Comparison of ENCODE assay signal across 32 cellular contexts in the genomic region with DNA sequence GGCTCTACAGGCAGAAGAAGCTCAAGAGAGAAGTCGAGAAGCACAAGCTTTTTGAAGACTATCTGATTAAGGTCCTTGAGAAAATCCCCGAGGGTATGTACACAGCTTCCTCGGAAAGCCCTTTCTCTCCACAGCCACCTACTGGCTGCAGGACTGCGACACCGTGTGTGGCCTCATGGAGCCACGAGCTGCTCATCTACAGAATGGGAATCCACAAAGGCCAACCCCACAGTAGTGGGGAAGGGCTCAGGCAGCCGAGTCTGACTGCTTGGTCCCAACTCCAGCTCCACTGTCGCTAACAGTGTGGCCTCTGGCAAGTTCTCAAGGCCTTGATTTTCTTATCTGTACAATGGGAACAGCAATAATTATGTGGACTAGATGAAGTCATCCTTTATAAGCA. TPM values are rescaled to one million over a fixed set of nuclear protein-coding genes. Genes with fewer than 3 reads are reported as not detected.
DNase-seq lines count a peak whose midpoint lies in the region; TF ChIP-seq lines count a peak whose summit lies in the region.
"Had no signal": no experiment of that assay in that cellular context is flagged by ENCODE, and none has a peak within 500 bp of the region (broad histone marks: within the 10 kb centered on the region; RNA-seq: fewer than 3 reads in every experiment).

No MANE protein-coding gene starts in this region.

- H3K9me3 Mint-ChIP-seq in activated CD4-positive, alpha-beta memory T cell treated with anti-CD3 and anti-CD28 coated beads for 36 hours: no peaks in the 10 kb centered on the region
- H3K9me3 Mint-ChIP-seq in activated CD4-positive, alpha-beta memory T cell treated with anti-CD3 and anti-CD28 coated beads, Interleukin-2, amount 10 ng/mL, durations not matched to agents 7 days and 5 days: no peaks in the 10 kb centered on the region
- H3K9me3 Mint-ChIP-seq in neural progenitor cell: no peaks in the 10 kb centered on the region
- H3K9me3 Mint-ChIP-seq: activated CD4-positive, alpha-beta T cell treated with anti-CD3 and anti-CD28 coated beads, Interleukin-2, amount 10 ng/mL, durations not matched to agents 7 days and 5 days had no signal

- H3K4me2 ChIP-seq in neural progenitor cell (no peak overlapping the region), hepatocyte (no peak overlapping the region)

- H3K9ac ChIP-seq in neural progenitor cell: no peak overlapping the region

- intact Hi-C loops in activated CD4-positive, alpha-beta memory T cell treated with anti-CD3 and anti-CD28 coated beads for 36 hours (cut with micrococcal nuclease): no loop called here

- 55% methylated on average over 8 of the region's 8 CpGs for WGBS in hepatocyte (ENCODE audit: low lambda C conversion rate, missing lambda C conversion rate)

- no peak overlapping the region for H3K4me3 Mint-ChIP-seq in activated CD4-positive, alpha-beta memory T cell treated with anti-CD3 and anti-CD28 coated beads for 36 hours
- H3K4me3 Mint-ChIP-seq in activated CD4-positive, alpha-beta memory T cell treated with anti-CD3 and anti-CD28 coated beads, Interleukin-2, amount 10 ng/mL, durations not matched to agents 7 days and 5 days: no peak overlapping the region
- no peak overlapping the region for H3K4me3 Mint-ChIP-seq in neural progenitor cell
- H3K4me3 Mint-ChIP-seq: activated CD4-positive, alpha-beta T cell treated with anti-CD3 and anti-CD28 coated beads, Interleukin-2, amount 10 ng/mL, durations not matched to agents 7 days and 5 days; brain had no signal

- H3K27ac Mint-ChIP-seq in activated CD4-positive, alpha-beta memory T cell treated with anti-CD3 and anti-CD28 coated beads for 36 hours: peak overlapping the region; percentile 38
- H3K27ac Mint-ChIP-seq in activated CD4-positive, alpha-beta memory T cell treated with anti-CD3 and anti-CD28 coated beads, Interleukin-2, amount 10 ng/mL, durations not matched to agents 7 days and 5 days: no peak overlapping the region
- H3K27ac Mint-ChIP-seq in neural progenitor cell: peak overlapping the region; percentile 75
- H3K27ac Mint-ChIP-seq: activated CD4-positive, alpha-beta T cell treated with anti-CD3 and anti-CD28 coated beads, Interleukin-2, amount 10 ng/mL, durations not matched to agents 7 days and 5 days had no signal

- H3K79me2 ChIP-seq in neural progenitor cell (ENCODE audit: low read depth) (no peaks in the 10 kb centered on the region), hepatocyte (no peaks in the 10 kb centered on the region)

- no peak for DNase-seq in activated CD4-positive, alpha-beta memory T cell treated with anti-CD3 and anti-CD28 coated beads for 36 hours
- no peak for DNase-seq in activated CD4-positive, alpha-beta memory T cell treated with anti-CD3 and anti-CD28 coated beads, Interleukin-2, amount 10 ng/mL, durations not matched to agents 7 days and 5 days
- DNase-seq in GM12864 (ENCODE audit: low read depth) (no peak), OCI-M1 (lab: John Stamatoyannopoulos, UW) (peak; percentile 2), neural progenitor cell (ENCODE audit: low spot score) (no peak), hepatocyte (ENCODE audit: low spot score) (no peak), hippocampal formation (lab: John Stamatoyannopoulos, UW) (no peak), SHP77 treated with DMSO at 0.1 percent for 48 hours (lab: John Stamatoyannopoulos, UW) (no peak)
- DNase-seq: activated CD4-positive, alpha-beta T cell treated with anti-CD3 and anti-CD28 coated beads, Interleukin-2, amount 10 ng/mL, durations not matched to agents 7 days and 5 days; activated CD8-positive, alpha-beta memory T cell treated with anti-CD3 and anti-CD28 coated beads, Interleukin-2, amount 50 U/mL, for 4 hours; activated effector memory CD4-positive, alpha-beta T cell treated with Interleukin-2 at 50 U/mL for 16 hours; BE2C; DMS153; head of caudate nucleus; IMR-90; left colon; mesenchymal stem cell; NCI-H1105; NCI-H2029; NCI-H446; NK-92 treated with Interleukin-12 subunit alpha and Interleukin-12 subunit beta, amount 100 ng/mL, for 24 hours; nucleus accumbens; Peyer's patch; SJCRH30; upper lobe of left lung had no signal

- CTCF ChIA-PET in activated CD4-positive, alpha-beta memory T cell treated with anti-CD3 and anti-CD28 coated beads for 36 hours (lab: Charles Lee): interaction anchor here (1.3 to 7.7 kb wide), 9 partner anchors 15 to 137 kb away, joined by 5 to 309 read pairs (median 11); partner anchors contain the start of gene ASB2
- CTCF ChIA-PET in activated CD4-positive, alpha-beta memory T cell treated with anti-CD3 and anti-CD28 coated beads, Interleukin-2, amount 10 ng/mL, durations not matched to agents 7 days and 5 days (lab: Charles Lee): interaction anchor here (0.8 to 11.1 kb wide), 13 partner anchors 12 to 198 kb away, joined by 3 to 300 read pairs (median 5); partner anchors contain the start of gene ASB2

- POLR2A ChIA-PET in activated CD4-positive, alpha-beta memory T cell treated with anti-CD3 and anti-CD28 coated beads for 36 hours (lab: Charles Lee): interaction anchor here (0.7 to 3.5 kb wide), 6 partner anchors 21 to 60 kb away, joined by 3 to 17 read pairs (median 6); partner anchors contain the start of gene ASB2
- POLR2A ChIA-PET in activated CD4-positive, alpha-beta memory T cell treated with anti-CD3 and anti-CD28 coated beads, Interleukin-2, amount 10 ng/mL, durations not matched to agents 7 days and 5 days (lab: Charles Lee): interaction anchor here (0.8 to 5.8 kb wide), 11 partner anchors 12 to 63 kb away, joined by 3 to 63 read pairs (median 5); no protein-coding TSS in a partner anchor

- H3K9me2 ChIP-seq in hepatocyte (replicated peaks; ENCODE audit: insufficient read depth): no peaks in the 10 kb centered on the region

- no peaks in the 10 kb centered on the region for H3K27me3 Mint-ChIP-seq in activated CD4-positive, alpha-beta memory T cell treated with anti-CD3 and anti-CD28 coated beads for 36 hours
- no peaks in the 10 kb centered on the region for H3K27me3 Mint-ChIP-seq in activated CD4-positive, alpha-beta memory T cell treated with anti-CD3 and anti-CD28 coated beads, Interleukin-2, amount 10 ng/mL, durations not matched to agents 7 days and 5 days
- H3K27me3 Mint-ChIP-seq in neural progenitor cell (ENCODE audit: insufficient read depth, low read depth): peaks cover 5% of the 10 kb centered on the region

- TF ChIP-seq CTCF in GM12864 (IDR thresholded peaks at IDR 0.05; ENCODE audit: low read depth, low read length, missing control alignments) (peak; percentile 24), neural progenitor cell (IDR thresholded peaks at IDR 0.05) (peak; percentile 4), hepatocyte (IDR thresholded peaks at IDR 0.05; ENCODE audit: poor library complexity) (no peak)

- H3K4me1 ChIP-seq in neural progenitor cell: no peaks in the 10 kb centered on the region
- H3K4me1 ChIP-seq in hepatocyte (ENCODE audit: insufficient read depth): peaks cover 7% of the 10 kb centered on the region
- H3K4me1 ChIP-seq: BE2C, HAP-1, upper lobe of left lung had no signal

- H3K27ac ChIP-seq in neural progenitor cell (no peak overlapping the region), hepatocyte (no peak overlapping the region)
- H3K27ac ChIP-seq: epithelial cell of prostate, Peyer's patch, SJCRH30, upper lobe of left lung had no signal

- H3K4me3 ChIP-seq in GM12864 (ENCODE audit: low read depth, low read length) (no peak overlapping the region), neural progenitor cell (no peak overlapping the region), hepatocyte (no peak overlapping the region)
- H3K4me3 ChIP-seq: HAP-1, Peyer's patch, SJCRH30, upper lobe of left lung had no signal

- H3K36me3 ChIP-seq in neural progenitor cell (no peaks in the 10 kb centered on the region), hepatocyte (replicated peaks; ENCODE audit: insufficient read depth, low read depth) (no peaks in the 10 kb centered on the region)
- H3K36me3 ChIP-seq: BE2C, HAP-1, Peyer's patch, SJCRH30, upper lobe of left lung had no signal

- peaks cover 41% of the 10 kb centered on the region for H3K4me1 Mint-ChIP-seq in activated CD4-positive, alpha-beta memory T cell treated with anti-CD3 and anti-CD28 coated beads for 36 hours (ENCODE audit: low read depth)
- peaks cover 47% of the 10 kb centered on the region for H3K4me1 Mint-ChIP-seq in activated CD4-positive, alpha-beta memory T cell treated with anti-CD3 and anti-CD28 coated beads, Interleukin-2, amount 10 ng/mL, durations not matched to agents 7 days and 5 days
- peaks cover 16% of the 10 kb centered on the region for H3K4me1 Mint-ChIP-seq in neural progenitor cell

- H4K20me1 ChIP-seq in neural progenitor cell (ENCODE audit: low read depth) (no peaks in the 10 kb centered on the region), hepatocyte (ENCODE audit: insufficient read depth, poor library complexity, severe bottlenecking) (no peaks in the 10 kb centered on the region)

- H2AFZ ChIP-seq in neural progenitor cell (replicated peaks): no peak overlapping the region
- no peak overlapping the region for H2AFZ ChIP-seq in hepatocyte

- H3F3A ChIP-seq in neural progenitor cell (ENCODE audit: low read depth): no peaks in the 10 kb centered on the region

- H3K27me3 ChIP-seq in neural progenitor cell: peaks cover 9% of the 10 kb centered on the region
- no peaks in the 10 kb centered on the region for H3K27me3 ChIP-seq in hepatocyte
- H3K27me3 ChIP-seq: BE2C, Peyer's patch, SJCRH30 had no signal

- no peaks in the 10 kb centered on the region for H3K9me3 ChIP-seq in neural progenitor cell (ENCODE audit: low read depth)
- H3K9me3 ChIP-seq in hepatocyte (ENCODE audit: low read depth): no peaks in the 10 kb centered on the region
- H3K9me3 ChIP-seq: BE2C, HAP-1, Peyer's patch, SJCRH30, upper lobe of left lung had no signal

- no peaks in the 10 kb centered on the region for H3K36me3 Mint-ChIP-seq in activated CD4-positive, alpha-beta memory T cell treated with anti-CD3 and anti-CD28 coated beads for 36 hours
- no peaks in the 10 kb centered on the region for H3K36me3 Mint-ChIP-seq in activated CD4-positive, alpha-beta memory T cell treated with anti-CD3 and anti-CD28 coated beads, Interleukin-2, amount 10 ng/mL, durations not matched to agents 7 days and 5 days (ENCODE audit: low read depth)
- peaks cover 2% of the 10 kb centered on the region for H3K36me3 Mint-ChIP-seq in neural progenitor cell
- H3K36me3 Mint-ChIP-seq: brain had no signal

RNA-seq across cellular contexts. Expression of gene CCDC197, which starts 2.5 kb away (rescaled TPM):
- total RNA-seq in activated CD4-positive, alpha-beta memory T cell treated with anti-CD3 and anti-CD28 coated beads for 36 hours: under 1 TPM; 0.44 to 0.69 TPM
- under 1 TPM in 1 of 2 experiments, not detected in 1; 0.45 TPM for total RNA-seq in activated CD4-positive, alpha-beta memory T cell treated with anti-CD3 and anti-CD28 coated beads, Interleukin-2, amount 10 ng/mL, durations not matched to agents 7 days and 5 days
- total RNA-seq in neural progenitor cell (ENCODE audit: low replicate concordance) (not detected in 2 replicates), hepatocyte (not detected in 2 replicates)
- not detected in 2 replicates for polyA plus RNA-seq in hepatocyte
- total RNA-seq: activated CD4-positive, alpha-beta T cell treated with anti-CD3 and anti-CD28 coated beads, Interleukin-2, amount 10 ng/mL, durations not matched to agents 7 days and 5 days; chondrocyte; IMR-90; left colon; Peyer's patch; SJCRH30; skeletal muscle tissue; T-helper 1 cell treated with Interleukin-12 subunit alpha and Interleukin-12 subunit beta and Interleukin-4 antibody, amounts not matched to agents 30 ng/mL and 1 ng/mL, for 36 hours; upper lobe of left lung had no signal
- polyA plus RNA-seq: adipose tissue, IMR-90 had no signal

RNA-seq across cellular contexts. Expression of gene ASB2, which starts 23.2 kb away (rescaled TPM):
- 10 to 100 TPM; 40.6 to 44.6 TPM for total RNA-seq in activated CD4-positive, alpha-beta memory T cell treated with anti-CD3 and anti-CD28 coated beads for 36 hours
- 10 to 100 TPM; 93.9 to 99.3 TPM for total RNA-seq in activated CD4-positive, alpha-beta memory T cell treated with anti-CD3 and anti-CD28 coated beads, Interleukin-2, amount 10 ng/mL, durations not matched to agents 7 days and 5 days
- total RNA-seq in neural progenitor cell (ENCODE audit: low replicate concordance) (0.62 TPM in 1 of 2 replicates, not detected in the other), hepatocyte (0.53 and 1.8 TPM in 2 replicates)
- 0.27 and 0.32 TPM in 2 replicates for polyA plus RNA-seq in hepatocyte

RNA-seq across cellular contexts. Expression of gene OTUB2, which starts 26.6 kb away (rescaled TPM):
- total RNA-seq in activated CD4-positive, alpha-beta memory T cell treated with anti-CD3 and anti-CD28 coated beads for 36 hours: 1 to 10 TPM; 2.0 to 2.9 TPM
- total RNA-seq in activated CD4-positive, alpha-beta memory T cell treated with anti-CD3 and anti-CD28 coated beads, Interleukin-2, amount 10 ng/mL, durations not matched to agents 7 days and 5 days: 1 to 10 TPM; 7.3 to 7.9 TPM
- total RNA-seq in neural progenitor cell (ENCODE audit: low replicate concordance) (6.8 and 9.6 TPM in 2 replicates), hepatocyte (2.1 and 2.7 TPM in 2 replicates)
- 1.5 and 2.8 TPM in 2 replicates for polyA plus RNA-seq in hepatocyte

Comparison
In these comparisons a context has a peak if more than half of its experiments do, and no peak if none do; other contexts are left out.
1. RNA of gene ASB2, which starts 23.2 kb away (total RNA-seq): 93.9 to 99.3 TPM in activated CD4-positive, alpha-beta memory T cell treated with anti-CD3 and anti-CD28 coated beads, Interleukin-2, amount 10 ng/mL, durations not matched to agents 7 days and 5 days and 40.6 to 44.6 TPM in activated CD4-positive, alpha-beta memory T cell treated with anti-CD3 and anti-CD28 coated beads for 36 hours; 0.53 to 1.8 TPM in hepatocyte and 0.62 TPM in neural progenitor cell; every median in the first group is over 10 times any median in the second.